Comparison of ENCODE assay signal across 10 cellular contexts in genomic region chr17:39151680-39152058, GRCh38. TPM values are rescaled to one million over a fixed set of nuclear protein-coding genes. Genes with fewer than 3 reads are reported as not detected.
DNase-seq lines count a peak whose midpoint lies in the region; ATAC-seq and TF ChIP-seq lines count a peak whose summit lies in the region.
"Had no signal": no experiment of that assay in that cellular context is flagged by ENCODE, and none has a peak within 500 bp of the region (broad histone marks: within the 10 kb centered on the region; RNA-seq: fewer than 3 reads in every experiment).

No MANE protein-coding gene starts in this region.

- no peak overlapping the region for H3K27ac ChIP-seq in mammary epithelial cell (ENCODE audit: insufficient read depth, low read depth, low read length)
- H3K27ac ChIP-seq in uterus: peak overlapping the region; percentile 96 to 99

- H3K4me2 ChIP-seq in mammary epithelial cell (ENCODE audit: insufficient read depth, low read depth, low read length): peak overlapping the region; percentile 63

- TF ChIP-seq CTCF in mammary epithelial cell (conservative IDR thresholded peaks at IDR 0.05 in 1 of 2, IDR thresholded peaks at IDR 0.05 in 1 of 2; ENCODE audit: extremely low read depth in 1 of 2, insufficient read depth in 1 of 2, low read depth in 1 of 2, low read length in 2 of 2) (no peak), uterus (IDR thresholded peaks at IDR 0.05) (no peak)

- CTCF ChIA-PET in mammary epithelial cell (lab: Charles Lee; ENCODE audit: low non-redundant PET): interaction anchor here (0.6 to 3.5 kb wide), 2 partner anchors 169 to 281 kb away, joined by 12 to 95 read pairs; no protein-coding TSS in a partner anchor

- dilution Hi-C loops in mammary epithelial cell (cut with HindIII; ENCODE audit: low sequenced_read_pairs): no loop called here

- peaks cover 4% of the 10 kb centered on the region for H3K27me3 ChIP-seq in mammary epithelial cell (ENCODE audit: insufficient read depth, low read length)
- peaks cover 29% of the 10 kb centered on the region for H3K27me3 ChIP-seq in mucosa of stomach (ENCODE audit: control insufficient read depth, insufficient read depth, low read length)
- no peaks in the 10 kb centered on the region for H3K27me3 ChIP-seq in uterus

- no peaks in the 10 kb centered on the region for H3K79me2 ChIP-seq in mammary epithelial cell (ENCODE audit: insufficient read depth, low read length)

- H4K20me1 ChIP-seq in mammary epithelial cell (ENCODE audit: insufficient read depth, low read length): no peaks in the 10 kb centered on the region

- H3K9me3 ChIP-seq in mammary epithelial cell (replicated peaks; ENCODE audit: insufficient read depth, low read length): no peaks in the 10 kb centered on the region
- H3K9me3 ChIP-seq in mucosa of stomach (ENCODE audit: control insufficient read depth, low read length): no peaks in the 10 kb centered on the region
- H3K9me3 ChIP-seq in uterus: no peaks in the 10 kb centered on the region

- H3K9ac ChIP-seq in mammary epithelial cell (ENCODE audit: insufficient read depth, low read length) (no peak overlapping the region), mucosa of stomach (ENCODE audit: low read length) (peak overlapping the region; percentile 87)

- intact Hi-C loops in mammary epithelial cell (cut with micrococcal nuclease) (loop anchor here (5.0 kb wide), 2 partner anchors 149 to 299 kb away; partner anchors contain the start of gene RPL23), uterus (cut with DNase I; ENCODE audit: low total_unique reads) (loop anchor here (2.0 kb wide), 1 partner anchor 169 kb away; no protein-coding TSS in a partner anchor)

- peak; percentile 24 for DNase-seq in stimulated activated CD4-positive, alpha-beta T cell treated with anti-CD3 and anti-CD28 coated beads, Interleukin-4, amount 100 ng/mL, for 1 hour
- DNase-seq in stimulated activated CD4-positive, alpha-beta T cell treated with anti-CD3 and anti-CD28 coated beads, Interleukin-2, amount 100 ng/mL, for 48 hours: no peak
- DNase-seq in mammary epithelial cell (no peak), uterus (peak in 1 of 2 donors; percentile 40), NCI-H1048 (lab: John Stamatoyannopoulos, UW) (no peak)
- DNase-seq: NCI-H2029 had no signal

- H3K4me3 ChIP-seq in mammary epithelial cell (replicated peaks in 1 of 3; ENCODE audit: insufficient read depth in 1 of 3, low read depth in 2 of 3, low read length in 3 of 3) (peak overlapping the region in 1 of 3 experiments; percentile 23), mucosa of stomach (ENCODE audit: low read length) (no peak overlapping the region), uterus (peak overlapping the region; percentile 87 to 92)

- in situ Hi-C loops in mammary epithelial cell (cut with MboI; ENCODE audit: low sequenced_read_pairs in 2 of 2): loop anchor here in 1 of 2 donors (25.0 kb wide), 1 partner anchor 164 kb away; no protein-coding TSS in a partner anchor

- no CpG with 5 or more reads among the region's 26 CpGs for WGBS in mammary epithelial cell (ENCODE audit: low coverage, missing lambda C conversion rate)

- H2AFZ ChIP-seq in mammary epithelial cell (ENCODE audit: low read depth, low read length): no peak overlapping the region

- no peak for TF ChIP-seq POLR2A in uterus (IDR thresholded peaks at IDR 0.05)

- BruUV-seq in mammary epithelial cell (replicated peaks; lab: Mats Ljungman, UMichigan): no TSS peak

- H3K4me1 ChIP-seq in mammary epithelial cell (ENCODE audit: insufficient read depth, low read length): peaks cover 20% of the 10 kb centered on the region
- peaks cover 16% of the 10 kb centered on the region for H3K4me1 ChIP-seq in mucosa of stomach (ENCODE audit: control insufficient read depth, insufficient read depth, low read length)
- H3K4me1 ChIP-seq in uterus: no peaks in the 10 kb centered on the region

- no peak for ATAC-seq in GM21717 (IDR thresholded peaks at IDR 0.05; ENCODE audit: unreplicated experiment)
- ATAC-seq in HG02981 (IDR thresholded peaks at IDR 0.05; ENCODE audit: unreplicated experiment): no peak

- no peaks in the 10 kb centered on the region for H3K36me3 ChIP-seq in mammary epithelial cell (ENCODE audit: insufficient read depth, low read length)
- H3K36me3 ChIP-seq in mucosa of stomach (ENCODE audit: control insufficient read depth, insufficient read depth, low read length): no peaks in the 10 kb centered on the region
- no peaks in the 10 kb centered on the region for H3K36me3 ChIP-seq in uterus

RNA-seq across cellular contexts. Expression of gene PLXDC1, which starts 0.2 kb away (rescaled TPM):
- under 1 TPM in 1 of 2 donors, not detected in 1; 0.33 TPM for total RNA-seq in mammary epithelial cell
- 0.09 TPM for polyA plus RNA-seq in mammary epithelial cell
- not detected for polyA minus RNA-seq in mammary epithelial cell
- total RNA-seq in uterus: 10 to 100 TPM in 3 of 4 donors, 1 to 10 TPM in 1; 3.3 to 45.1 (median 21.5) TPM
- total RNA-seq: lung microvascular endothelial cell had no signal

RNA-seq across cellular contexts. Expression of gene ARL5C, which starts 14.3 kb away (rescaled TPM):
- not detected for total RNA-seq in mammary epithelial cell
- not detected for polyA plus RNA-seq in mammary epithelial cell
- polyA minus RNA-seq in mammary epithelial cell: not detected
- total RNA-seq in uterus: not detected
- total RNA-seq: lung microvascular endothelial cell had no signal

RNA-seq across cellular contexts. Expression of gene CACNB1, which starts 45.8 kb away (rescaled TPM):
- 10 to 100 TPM in 1 of 2 donors, 1 to 10 TPM in 1; 8.2 to 21.6 TPM for total RNA-seq in mammary epithelial cell
- polyA plus RNA-seq in mammary epithelial cell: 6.9 TPM
- polyA minus RNA-seq in mammary epithelial cell: 6.7 TPM
- 10 to 100 TPM in 2 of 4 donors, 1 to 10 TPM in 2; 5.6 to 23.3 (median 8.4) TPM for total RNA-seq in uterus

RNA-seq across cellular contexts. Expression of gene RPL19, which starts 48.4 kb away (rescaled TPM):
- total RNA-seq in mammary epithelial cell (1,000 to 10,000 TPM; 1,153 to 1,694 TPM), uterus (1,000 to 10,000 TPM; 1,469 to 5,936 (median 3,528) TPM)
- polyA plus RNA-seq in mammary epithelial cell: 2,221 TPM
- 738 TPM for polyA minus RNA-seq in mammary epithelial cell
